Comparison of ENCODE assay signal across 1 cellular context in the genomic region with DNA sequence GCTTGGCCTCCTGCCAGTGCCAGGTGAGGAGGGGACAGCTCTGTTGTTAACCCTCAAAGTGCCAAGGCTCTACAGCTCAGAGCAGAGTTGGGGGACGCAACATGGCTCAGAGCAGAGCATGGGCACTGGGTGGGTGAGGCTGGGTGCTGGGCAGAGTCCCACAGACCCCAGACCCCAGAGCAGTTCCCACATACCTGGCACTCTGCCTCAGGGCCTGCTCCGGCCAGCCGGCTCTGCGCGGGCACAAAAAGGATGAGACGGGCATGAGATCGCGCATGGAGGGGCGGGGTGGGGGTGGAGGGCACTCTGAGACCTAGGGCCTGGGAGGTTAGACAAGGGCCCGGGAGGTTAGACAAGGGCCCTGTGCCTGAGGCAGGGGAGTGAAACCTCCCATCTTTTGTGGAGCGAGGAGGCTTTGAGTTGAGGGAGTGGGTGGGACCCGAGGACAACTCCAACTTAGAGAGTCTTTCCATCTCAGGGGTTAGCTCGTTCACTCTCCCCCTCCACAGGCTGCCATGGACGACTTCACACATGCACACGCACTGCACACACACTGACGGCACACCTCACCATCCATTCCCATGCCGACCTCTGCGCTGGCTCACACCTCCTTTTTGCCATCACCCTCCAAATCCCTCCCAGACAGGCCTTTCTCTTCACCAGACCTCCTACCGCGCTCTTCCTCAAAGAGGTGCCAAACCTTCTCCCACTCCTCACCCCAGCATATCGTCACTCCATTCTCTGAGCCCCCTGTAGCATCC.
TF ChIP-seq lines count a peak whose summit lies in the region.

No MANE protein-coding gene starts in this region.

TF ChIP-seq in H1, 55 proteins besides CTCF, POLR2A, EP300 and RAD21:
- TF ChIP-seq EGR1 (IDR thresholded peaks at IDR 0.05; ENCODE audit: borderline replicate concordance, low read depth, low read length) (no peak), SRF (IDR thresholded peaks at IDR 0.05; ENCODE audit: low read depth, low read length) (no peak), CBX5 (IDR thresholded peaks at IDR 0.05; ENCODE audit: low read depth, low read length) (no peak), MAFK (IDR thresholded peaks at IDR 0.05; ENCODE audit: low read depth, low read length) (no peak), TAF1 (IDR thresholded peaks at IDR 0.05; ENCODE audit: low read depth, low read length) (no peak), CREB1 (IDR thresholded peaks at IDR 0.05) (no peak), NRF1 (IDR thresholded peaks at IDR 0.05; ENCODE audit: low read depth, low read length) (no peak), ASH2L (IDR thresholded peaks at IDR 0.05; ENCODE audit: low read length) (no peak)
- TF ChIP-seq, protein P1, sequence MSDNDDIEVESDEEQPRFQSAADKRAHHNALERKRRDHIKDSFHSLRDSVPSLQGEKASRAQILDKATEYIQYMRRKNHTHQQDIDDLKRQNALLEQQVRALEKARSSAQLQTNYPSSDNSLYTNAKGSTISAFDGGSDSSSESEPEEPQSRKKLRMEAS (IDR thresholded peaks at IDR 0.05): no peak
